18 cellular contexts compared by ENCODE assay signal in genomic region chr10:123998197-123999141, GRCh38.
A peak's percentile ranks its signal among the peaks of the same experiment; 100 is the strongest.
DNase-seq lines count a peak whose midpoint lies in the region; ATAC-seq, FAIRE-seq and TF ChIP-seq lines count a peak whose summit lies in the region.
"Had no signal": no experiment of that assay in that cellular context is flagged by ENCODE, and none has a peak within 500 bp of the region (broad histone marks: within the 10 kb centered on the region; RNA-seq: fewer than 3 reads in every experiment).

No MANE protein-coding gene starts in this region.

- peaks cover 13% of the 10 kb centered on the region for H3K36me3 Mint-ChIP-seq in astrocyte (ENCODE audit: low read depth, unreplicated experiment)
- H3K36me3 Mint-ChIP-seq in type B pancreatic cell = peaks cover 7% of the 10 kb centered on the region

- no peaks in the 10 kb centered on the region for H3K36me3 ChIP-seq in astrocyte (ENCODE audit: insufficient read depth, low read length)
- H3K36me3 ChIP-seq: Peyer's patch had no signal

- H4K20me1 ChIP-seq in astrocyte (ENCODE audit: insufficient read depth, low read length) = no peaks in the 10 kb centered on the region

- DNase-seq in GM12891 (ENCODE audit: insufficient read length, low spot score) (peak; percentile 2), astrocyte (ENCODE audit: low read depth) (no peak), left lobe of liver (ENCODE audit: low spot score) (peak; percentile 40), type B pancreatic cell (ENCODE audit: extremely low spot score, unreplicated experiment) (no peak)
- no peak for DNase-seq in activated T-cell treated with anti-CD3 and anti-CD28 coated beads, Interleukin-2, amount 50 U/mL, for 1 hour
- DNase-seq: activated CD8-positive, alpha-beta T cell treated with anti-CD3 and anti-CD28 coated beads for 36 hours; activated effector memory CD4-positive, alpha-beta T cell treated with anti-CD3 and anti-CD28 coated beads, Interleukin-2, amount 50 U/mL, for 16 hours; CD4-positive, alpha-beta T cell; erythroblast; NCI-H1092 treated with DMSO at 0.1 percent for 48 hours; NCI-H82; psoas muscle had no signal

- peak overlapping the region; percentile 8 for H3K9ac ChIP-seq in astrocyte (ENCODE audit: low read length)

- peak overlapping the region; percentile 76 for H3K4me2 ChIP-seq in astrocyte (ENCODE audit: low read length)
- H3K4me2 ChIP-seq: hepatocyte had no signal

- H3K4me1 Mint-ChIP-seq in astrocyte (ENCODE audit: low read depth, unreplicated experiment) (peaks cover 33% of the 10 kb centered on the region), type B pancreatic cell (ENCODE audit: unreplicated experiment) (peaks cover 18% of the 10 kb centered on the region)

- TF ChIP-seq CTCF in astrocyte (IDR thresholded peaks at IDR 0.05; ENCODE audit: insufficient read depth, low read depth, low read length) (no peak), type B pancreatic cell (conservative IDR thresholded peaks at IDR 0.05) (no peak)

- H3K9me3 Mint-ChIP-seq in astrocyte (ENCODE audit: unreplicated experiment) = no peaks in the 10 kb centered on the region
- no peaks in the 10 kb centered on the region for H3K9me3 Mint-ChIP-seq in type B pancreatic cell
- H3K9me3 Mint-ChIP-seq: activated CD8-positive, alpha-beta T cell treated with anti-CD3 and anti-CD28 coated beads for 36 hours; CD4-positive, alpha-beta T cell had no signal

- ATAC-seq in left lobe of liver = no peak
- ATAC-seq in HG02678 (IDR thresholded peaks at IDR 0.05; ENCODE audit: unreplicated experiment) = no peak
- ATAC-seq in HG02938 (IDR thresholded peaks at IDR 0.05; ENCODE audit: unreplicated experiment) = no peak
- ATAC-seq: activated CD8-positive, alpha-beta T cell treated with anti-CD3 and anti-CD28 coated beads for 36 hours; HCT116 had no signal

- H3K27ac ChIP-seq in astrocyte (ENCODE audit: low read depth, low read length) = no peak overlapping the region
- H3K27ac ChIP-seq: hepatocyte, psoas muscle had no signal

- peaks cover 30% of the 10 kb centered on the region for H3K27me3 Mint-ChIP-seq in astrocyte (ENCODE audit: low read depth, unreplicated experiment)
- H3K27me3 Mint-ChIP-seq in type B pancreatic cell = peaks cover 21% of the 10 kb centered on the region

- TF ChIP-seq POLR2A in GM12891 (IDR thresholded peaks at IDR 0.05; ENCODE audit: low read depth, low read length) = no peak

- H3K9me3 ChIP-seq in astrocyte (ENCODE audit: insufficient read depth, low read depth, low read length) = no peaks in the 10 kb centered on the region
- H3K9me3 ChIP-seq: Peyer's patch, psoas muscle had no signal

- H2AFZ ChIP-seq in astrocyte (ENCODE audit: low read depth, low read length) = no peak overlapping the region
- H2AFZ ChIP-seq: hepatocyte had no signal

- no peak overlapping the region for H3K4me3 ChIP-seq in astrocyte (ENCODE audit: insufficient read depth, low read depth, low read length)
- H3K4me3 ChIP-seq: hepatocyte, Peyer's patch, psoas muscle had no signal

- H3K27ac Mint-ChIP-seq in astrocyte (ENCODE audit: unreplicated experiment) (peak overlapping the region; percentile 69), type B pancreatic cell (peak overlapping the region; percentile 76)
- H3K27ac Mint-ChIP-seq: activated CD8-positive, alpha-beta T cell treated with anti-CD3 and anti-CD28 coated beads for 36 hours; CD4-positive, alpha-beta T cell had no signal

- no peaks in the 10 kb centered on the region for H3K79me2 ChIP-seq in astrocyte (ENCODE audit: insufficient read depth, low read length)
- H3K79me2 ChIP-seq: hepatocyte had no signal

- peaks cover 3% of the 10 kb centered on the region for H3K27me3 ChIP-seq in astrocyte (ENCODE audit: insufficient read depth, low read length)
- H3K27me3 ChIP-seq: hepatocyte had no signal

- H3K4me3 Mint-ChIP-seq in astrocyte (ENCODE audit: unreplicated experiment) = no peak overlapping the region
- no peak overlapping the region for H3K4me3 Mint-ChIP-seq in type B pancreatic cell
- H3K4me3 Mint-ChIP-seq: activated CD8-positive, alpha-beta T cell treated with anti-CD3 and anti-CD28 coated beads for 36 hours; CD4-positive, alpha-beta T cell had no signal

- H3K4me1 ChIP-seq in astrocyte (ENCODE audit: insufficient read depth, low read length) = peaks cover 36% of the 10 kb centered on the region

- FAIRE-seq in GM12891 (lab: Jason Lieb, UNC) (no peak), astrocyte (lab: Jason Lieb, UNC) (no peak)
- FAIRE-seq: colon had no signal

TF ChIP-seq in GM12891, 5 proteins besides CTCF, POLR2A, EP300 and RAD21:
- no peak for TF ChIP-seq TAF1 (IDR thresholded peaks at IDR 0.05; ENCODE audit: low read depth, low read length)
- TF ChIP-seq POLR2AphosphoS5 (IDR thresholded peaks at IDR 0.05; ENCODE audit: low read depth, low read length) = no peak
- TF ChIP-seq PAX5 (IDR thresholded peaks at IDR 0.05; ENCODE audit: insufficient read depth, low read length, severe bottlenecking) = no peak
- TF ChIP-seq POU2F2 (IDR thresholded peaks at IDR 0.05; ENCODE audit: low read depth, low read length) = no peak
- no peak for TF ChIP-seq SPI1 (IDR thresholded peaks at IDR 0.05; ENCODE audit: low read depth, low read length)
TF ChIP-seq in GM12891: peak in this region for 0.

Comparison
In these comparisons a context has a peak if more than half of its experiments do, and no peak if none do; other contexts are left out.
1. DNase-seq: peak in GM12891 (single experiment) and left lobe of liver (single experiment); none in astrocyte (single experiment), type B pancreatic cell (single experiment) and activated T-cell treated with anti-CD3 and anti-CD28 coated beads, Interleukin-2, amount 50 U/mL, for 1 hour (single experiment).